ENCODE assay signal across 14 cellular contexts in the genomic region with DNA sequence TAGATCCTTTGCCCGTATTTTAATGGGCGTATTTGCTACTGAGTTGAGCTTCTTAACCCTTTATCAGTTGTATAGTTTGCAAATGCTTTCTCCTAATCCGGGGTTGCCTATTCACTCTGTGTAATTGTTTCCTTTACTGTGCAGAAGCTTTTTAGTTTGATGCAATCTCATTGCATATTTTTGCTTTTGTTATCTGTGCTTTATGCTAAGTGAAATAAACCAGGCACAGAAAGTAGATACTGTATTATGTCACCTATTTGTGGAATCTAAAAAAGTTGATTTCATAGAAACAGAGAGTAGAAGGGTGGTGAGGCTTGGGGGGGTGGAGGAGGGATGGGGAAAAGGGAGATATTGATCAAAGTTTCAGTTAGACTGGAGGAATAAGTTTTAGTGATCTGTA.
"Had no signal": no experiment of that assay in that cellular context is flagged by ENCODE, and none has a peak within 500 bp of the region (broad histone marks: within the 10 kb centered on the region; RNA-seq: fewer than 3 reads in every experiment).

No MANE protein-coding gene starts in this region.

- H3K4me3 ChIP-seq: pancreas, SJCRH30 had no signal

- DNase-seq: activated CD4-positive, alpha-beta T cell treated with anti-CD3 and anti-CD28 coated beads for 4 hours; activated gamma-delta T cell; amniotic stem cell; brain microvascular endothelial cell; cerebellar nuclear complex; hypothalamus; kidney glomerular epithelial cell; mesendoderm; pancreas; SJCRH30; T1000; trophoblast cell had no signal

- H3K4me1 Mint-ChIP-seq: neural crest cell had no signal

- H3K27me3 Mint-ChIP-seq: dendritic cell treated with granulocyte-macrophage colony-stimulating factor and Interleukin-4, amounts not matched to agents 40 ng/mL and 50 ng/mL, for 4 days had no signal

- H3K9me3 Mint-ChIP-seq: dendritic cell treated with granulocyte-macrophage colony-stimulating factor and Interleukin-4, amounts not matched to agents 40 ng/mL and 50 ng/mL, for 4 days; neural crest cell had no signal

- ATAC-seq: pancreas had no signal

- H3K4me3 Mint-ChIP-seq: dendritic cell treated with granulocyte-macrophage colony-stimulating factor and Interleukin-4, amounts not matched to agents 40 ng/mL and 50 ng/mL, for 4 days; neural crest cell had no signal

- H3K27ac ChIP-seq: brain microvascular endothelial cell, pancreas, SJCRH30 had no signal

- H3K4me1 ChIP-seq: pancreas, SJCRH30 had no signal

- H3K9me3 ChIP-seq: pancreas, SJCRH30 had no signal

- H3K27ac Mint-ChIP-seq: dendritic cell treated with granulocyte-macrophage colony-stimulating factor and Interleukin-4, amounts not matched to agents 40 ng/mL and 50 ng/mL, for 4 days had no signal

- H3K27me3 ChIP-seq: brain microvascular endothelial cell, SJCRH30 had no signal
